In the genomic region with DNA sequence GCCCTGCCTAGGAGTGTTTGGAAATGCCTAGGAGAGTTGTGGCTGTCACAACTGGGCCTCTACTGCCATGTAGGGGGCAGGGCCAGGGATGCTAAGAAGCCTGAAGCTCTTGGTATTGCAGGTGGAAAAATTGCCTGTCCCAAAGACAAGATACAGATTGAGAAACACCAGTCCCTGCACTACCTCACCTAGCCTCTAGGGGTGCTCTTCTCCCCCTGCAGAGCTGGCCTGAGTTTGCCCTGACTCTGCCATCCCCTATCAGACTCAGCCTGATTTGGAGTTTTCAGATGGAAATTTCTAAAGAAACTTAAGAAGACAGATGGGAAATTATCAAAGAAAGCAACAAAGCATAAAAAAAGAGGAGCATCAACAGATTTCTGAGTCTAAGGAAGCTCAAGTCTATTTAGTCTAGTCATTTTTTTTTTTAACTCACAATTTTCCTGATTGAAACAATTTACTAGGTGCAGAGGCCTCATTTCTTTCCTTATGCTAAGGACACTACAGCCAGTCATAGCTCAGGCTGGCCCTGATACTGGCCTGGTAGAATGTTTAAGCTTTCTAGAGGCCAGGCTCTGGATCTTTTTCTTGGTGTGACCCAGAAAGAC, we compare ENCODE assay signal across 8 cellular contexts.
DNase-seq lines count a peak whose midpoint lies in the region; ATAC-seq and TF ChIP-seq lines count a peak whose summit lies in the region.

No MANE protein-coding gene starts in this region.

- peak; percentile 46 for DNase-seq in amniotic epithelial cell (ENCODE audit: low read depth)
- DNase-seq in iPS DF 6.9 (ENCODE audit: low read depth, low spot score): peak; percentile 50
- peak in 3 of 4 experiments; percentile 24 to 25 (median 24) for DNase-seq in stimulated activated CD4-positive, alpha-beta T cell treated with anti-CD3 and anti-CD28 coated beads, Interleukin-1b, Interleukin-23, amount 100 ng/mL, for 24 hours (ENCODE audit: low read depth in 4 of 4, low spot score in 1 of 4)

- no peaks in the 10 kb centered on the region for H4K20me1 ChIP-seq in DOHH2 (ENCODE audit: control insufficient read depth, insufficient read depth, low read depth, low read length)
- H4K20me1 ChIP-seq in KMS-11 (ENCODE audit: insufficient read depth): no peaks in the 10 kb centered on the region
- H4K20me1 ChIP-seq in SU-DHL-6 (ENCODE audit: low read depth, low read length): no peaks in the 10 kb centered on the region

- H3K79me2 ChIP-seq in DOHH2 (ENCODE audit: control insufficient read depth, low read length): no peaks in the 10 kb centered on the region
- no peaks in the 10 kb centered on the region for H3K79me2 ChIP-seq in KMS-11 (ENCODE audit: insufficient read depth, low read depth)
- H3K79me2 ChIP-seq in SU-DHL-6 (ENCODE audit: insufficient read depth, low read length): no peaks in the 10 kb centered on the region

- H3K9ac ChIP-seq in KMS-11 (no peak overlapping the region), SU-DHL-6 (ENCODE audit: low read length) (no peak overlapping the region)

- H3K9me2 ChIP-seq in DOHH2 (replicated peaks; ENCODE audit: control insufficient read depth, low read length): no peaks in the 10 kb centered on the region
- H3K9me2 ChIP-seq in SU-DHL-6 (replicated peaks; ENCODE audit: insufficient read depth, low read length): no peaks in the 10 kb centered on the region

- H3K4me2 ChIP-seq in DOHH2 (ENCODE audit: low read length) (no peak overlapping the region), KMS-11 (no peak overlapping the region), SU-DHL-6 (ENCODE audit: low read depth, low read length, poor library complexity, severe bottlenecking) (no peak overlapping the region)

- TF ChIP-seq CTCF in DOHH2 (IDR thresholded peaks at IDR 0.05; ENCODE audit: low read depth, low read length, poor library complexity, severe bottlenecking) (peak; percentile 88), KMS-11 (conservative IDR thresholded peaks at IDR 0.05; ENCODE audit: low read depth, low read length) (peak; percentile 99), SU-DHL-6 (IDR thresholded peaks at IDR 0.05; ENCODE audit: insufficient read depth, low read length, poor library complexity, severe bottlenecking) (peak; percentile 92)

- H3K4me1 ChIP-seq in DOHH2 (ENCODE audit: control insufficient read depth, low read length): no peaks in the 10 kb centered on the region
- no peaks in the 10 kb centered on the region for H3K4me1 ChIP-seq in KMS-11 (ENCODE audit: low read depth, poor library complexity, severe bottlenecking)
- H3K4me1 ChIP-seq in iPS DF 6.9 (ENCODE audit: control insufficient read depth, insufficient read depth, low read length): peaks cover 8% of the 10 kb centered on the region; the same call in 1 of the 2 replicates

- H3K4me3 ChIP-seq in DOHH2 (ENCODE audit: low read length) (no peak overlapping the region), KMS-11 (IDR thresholded peaks at IDR 0.05; ENCODE audit: insufficient read depth, low read depth, low read length) (no peak overlapping the region), SU-DHL-6 (ENCODE audit: insufficient read depth, low read length, poor library complexity, severe bottlenecking) (no peak overlapping the region), iPS DF 6.9 (ENCODE audit: low read length) (no peak overlapping the region)

- H3K27me3 ChIP-seq in DOHH2 (ENCODE audit: control insufficient read depth, low read length) (peaks cover 7% of the 10 kb centered on the region; the same call in 1 of the 2 replicates), KMS-11 (ENCODE audit: insufficient read depth, low read depth) (no peaks in the 10 kb centered on the region), SU-DHL-6 (ENCODE audit: low read length) (no peaks in the 10 kb centered on the region), iPS DF 6.9 (ENCODE audit: control insufficient read depth, insufficient read depth, low read length) (no peaks in the 10 kb centered on the region)

- H3K27ac ChIP-seq in DOHH2 (ENCODE audit: low read depth, low read length): no peak overlapping the region
- H3K27ac ChIP-seq in KMS-11: no peak overlapping the region
- H3K27ac ChIP-seq in SU-DHL-6 (ENCODE audit: low read depth, low read length): no peak overlapping the region
- no peak overlapping the region for H3K27ac ChIP-seq in iPS DF 6.9 (ENCODE audit: low read length)

- H3K36me3 ChIP-seq in DOHH2 (ENCODE audit: control insufficient read depth, low read length) (no peaks in the 10 kb centered on the region), KMS-11 (ENCODE audit: insufficient read depth) (no peaks in the 10 kb centered on the region), SU-DHL-6 (ENCODE audit: low read length) (no peaks in the 10 kb centered on the region), iPS DF 6.9 (ENCODE audit: control insufficient read depth, insufficient read depth, low read length) (no peaks in the 10 kb centered on the region)

- H3K9me3 ChIP-seq in DOHH2 (ENCODE audit: control insufficient read depth, insufficient read depth, low read length) (no peaks in the 10 kb centered on the region), SU-DHL-6 (ENCODE audit: insufficient read depth, low read length) (no peaks in the 10 kb centered on the region), iPS DF 6.9 (ENCODE audit: control insufficient read depth, insufficient read depth, low read length) (no peaks in the 10 kb centered on the region)

- ATAC-seq in GM21825 (IDR thresholded peaks at IDR 0.05; ENCODE audit: unreplicated experiment) (no peak), GM19395 (IDR thresholded peaks at IDR 0.05; ENCODE audit: unreplicated experiment) (no peak)

- no peaks in the 10 kb centered on the region for H3F3A ChIP-seq in DOHH2 (ENCODE audit: control insufficient read depth, insufficient read depth)
- H3F3A ChIP-seq in SU-DHL-6 (ENCODE audit: insufficient read depth): no peaks in the 10 kb centered on the region

- H2AFZ ChIP-seq in KMS-11 (ENCODE audit: low read depth) (no peak overlapping the region), SU-DHL-6 (ENCODE audit: low read depth, low read length, severe bottlenecking) (no peak overlapping the region)
